ENCODE assay signal across 27 cellular contexts in genomic region chr22:48678171-48679135, GRCh38.
"Had no signal": no experiment of that assay in that cellular context is flagged by ENCODE, and none has a peak within 500 bp of the region (broad histone marks: within the 10 kb centered on the region; RNA-seq: fewer than 3 reads in every experiment).

No MANE protein-coding gene starts in this region.

- H3K27ac ChIP-seq: colonic mucosa, epithelial cell of prostate, gastrocnemius medialis, heart left ventricle, hepatocyte, neural progenitor cell, parathyroid adenoma, sigmoid colon, testis, tibial artery had no signal

- H3K36me3 ChIP-seq: colonic mucosa, gastrocnemius medialis, heart left ventricle, neural progenitor cell, sigmoid colon, tibial artery had no signal

- H3K27ac Mint-ChIP-seq: dendritic cell treated with granulocyte-macrophage colony-stimulating factor and Interleukin-4, amounts not matched to agents 40 ng/mL and 50 ng/mL, for 4 days; endodermal cell; naive thymus-derived CD4-positive, alpha-beta T cell; nephron; neural progenitor cell; progenitor cell of endocrine pancreas; stimulated activated memory B cell treated with anti-CD40 and anti-IgM and Interleukin-4, amounts not matched to agents 10 μg/mL and 1 μg/mL and 100 μg/mL, for 72 hours; type B pancreatic cell had no signal

- H3K4me3 Mint-ChIP-seq: dendritic cell treated with granulocyte-macrophage colony-stimulating factor and Interleukin-4, amounts not matched to agents 40 ng/mL and 50 ng/mL, for 4 days; endodermal cell; naive thymus-derived CD4-positive, alpha-beta T cell; nephron; neural progenitor cell; stimulated activated memory B cell treated with anti-CD40 and anti-IgM and Interleukin-4, amounts not matched to agents 10 μg/mL and 1 μg/mL and 100 μg/mL, for 72 hours; type B pancreatic cell had no signal

- H3K9ac ChIP-seq: neural progenitor cell, parathyroid adenoma had no signal

- ATAC-seq: esophagus mucosa; gastrocnemius medialis; heart left ventricle; naive thymus-derived CD4-positive, alpha-beta T cell; stimulated activated memory B cell treated with anti-CD40 and anti-IgM and Interleukin-4, amounts not matched to agents 10 μg/mL and 1 μg/mL and 100 μg/mL, for 72 hours; stimulated activated naive CD8-positive, alpha-beta T cell treated with anti-CD3 and anti-CD28 coated beads, Interleukin-15, Interleukin-2, amounts not matched to agents 100 U/mL and 50 U/mL, for 24 hours had no signal

- H3K36me3 Mint-ChIP-seq: naive thymus-derived CD4-positive, alpha-beta T cell; stimulated activated memory B cell treated with anti-CD40 and anti-IgM and Interleukin-4, amounts not matched to agents 10 μg/mL and 1 μg/mL and 100 μg/mL, for 72 hours; type B pancreatic cell had no signal

- H3K27me3 Mint-ChIP-seq: dendritic cell treated with granulocyte-macrophage colony-stimulating factor and Interleukin-4, amounts not matched to agents 40 ng/mL and 50 ng/mL, for 4 days; naive thymus-derived CD4-positive, alpha-beta T cell; progenitor cell of endocrine pancreas; type B pancreatic cell had no signal

- H3K9me3 Mint-ChIP-seq: endodermal cell, type B pancreatic cell had no signal

- H3K4me1 ChIP-seq: colonic mucosa, gastrocnemius medialis, heart left ventricle, neural progenitor cell, parathyroid adenoma, sigmoid colon, testis, tibial artery had no signal

- H3K4me3 ChIP-seq: colonic mucosa, gastrocnemius medialis, heart left ventricle, hepatocyte, neural progenitor cell, sigmoid colon, testis, tibial artery had no signal

- DNase-seq: colonic mucosa; effector CD8-positive, alpha-beta T cell; endodermal cell; foreskin fibroblast; gastrocnemius medialis; kidney glomerular epithelial cell; mammary epithelial cell; mesendoderm; midbrain; naive thymus-derived CD4-positive, alpha-beta T cell; sigmoid colon; stimulated activated CD4-positive, alpha-beta T cell treated with anti-CD3 and anti-CD28 coated beads, Interleukin-2, amount 100 ng/mL, for 24 hours; stimulated activated CD4-positive, alpha-beta T cell treated with anti-CD3 and anti-CD28 coated beads, Interleukin-4, amount 100 ng/mL, for 24 hours; stimulated activated naive CD8-positive, alpha-beta T cell treated with anti-CD3 and anti-CD28 coated beads, Interleukin-15, Interleukin-2, amounts not matched to agents 100 U/mL and 50 U/mL, for 24 hours; testis; tibial artery had no signal

- H3K4me1 Mint-ChIP-seq: endodermal cell; naive thymus-derived CD4-positive, alpha-beta T cell; nephron; stimulated activated memory B cell treated with anti-CD40 and anti-IgM and Interleukin-4, amounts not matched to agents 10 μg/mL and 1 μg/mL and 100 μg/mL, for 72 hours had no signal

- H3K9me3 ChIP-seq: colonic mucosa, gastrocnemius medialis, sigmoid colon, testis had no signal

- H3K4me2 ChIP-seq: hepatocyte, neural progenitor cell had no signal

- H3K27me3 ChIP-seq: colonic mucosa, gastrocnemius medialis, hepatocyte, neural progenitor cell, sigmoid colon, testis, tibial artery had no signal
